Comparison of ENCODE assay signal across 14 cellular contexts in the genomic region with DNA sequence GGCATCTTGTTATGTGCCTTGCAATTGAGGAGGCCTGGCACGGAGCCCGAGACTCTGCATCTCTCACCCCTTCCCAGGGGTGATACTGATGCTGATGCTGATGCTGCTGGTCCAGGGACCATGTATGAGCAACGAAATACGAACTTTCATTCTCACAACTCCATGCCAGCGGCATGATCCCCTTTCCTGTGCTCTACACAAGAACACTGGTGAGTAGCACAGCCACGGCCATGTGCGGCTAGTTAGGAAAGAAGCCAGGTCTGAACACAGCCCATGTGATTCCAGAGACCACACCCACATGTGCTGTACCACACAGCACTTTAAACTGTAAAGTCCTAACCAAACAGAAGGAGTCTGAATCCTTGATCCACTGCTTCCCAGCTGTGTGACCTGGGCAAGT. TPM values are rescaled to one million over a fixed set of nuclear protein-coding genes. Genes with fewer than 3 reads are reported as not detected.
DNase-seq lines count a peak whose midpoint lies in the region; ATAC-seq and TF ChIP-seq lines count a peak whose summit lies in the region.
"Had no signal": no experiment of that assay in that cellular context is flagged by ENCODE, and none has a peak within 500 bp of the region (broad histone marks: within the 10 kb centered on the region; RNA-seq: fewer than 3 reads in every experiment).

No MANE protein-coding gene starts in this region.

- H3K36me3 ChIP-seq in left ventricle myocardium inferior (no peaks in the 10 kb centered on the region), heart right ventricle (no peaks in the 10 kb centered on the region)
- H3K36me3 ChIP-seq: ovary, upper lobe of left lung had no signal

- no peak for TF ChIP-seq CTCF in left ventricle myocardium inferior (IDR thresholded peaks at IDR 0.05; ENCODE audit: borderline replicate concordance)
- TF ChIP-seq CTCF in heart right ventricle (IDR thresholded peaks at IDR 0.05): no peak

- H3K9me3 ChIP-seq in left ventricle myocardium inferior (replicated peaks) (no peaks in the 10 kb centered on the region), heart right ventricle (no peaks in the 10 kb centered on the region)
- H3K9me3 ChIP-seq: ovary, Peyer's patch, upper lobe of left lung had no signal

- H3K4me1 ChIP-seq in left ventricle myocardium inferior (no peaks in the 10 kb centered on the region), heart right ventricle (peaks cover 0 to 6% (median 0%) of the 10 kb centered on the region in 9 donors)

- H3K27me3 ChIP-seq in left ventricle myocardium inferior (ENCODE audit: low read depth) (peaks cover 59% of the 10 kb centered on the region), heart right ventricle (peaks cover 0 to 26% (median 4%) of the 10 kb centered on the region in 7 donors)
- H3K27me3 ChIP-seq: ovary, Peyer's patch, upper lobe of left lung had no signal

- ATAC-seq in Right ventricle myocardium superior (ENCODE audit: poor library complexity) (peak; percentile 57), SK-N-SH treated with all-trans-retinoic acid at 6 μM for 48 hours (peak; percentile 42; the same call in 2 of the 3 replicates), heart right ventricle (peak in 7 of 8 donors; percentile 9 to 61 (median 45)), HG03342 (IDR thresholded peaks at IDR 0.05; ENCODE audit: unreplicated experiment) (no peak), GM21447 (IDR thresholded peaks at IDR 0.05; ENCODE audit: unreplicated experiment) (no peak)
- ATAC-seq: T-helper 17 cell had no signal

- WGBS in heart right ventricle, 2 donors: 55 to 72% methylated on average over 7 of the region's 7 CpGs

- H3K4me3 ChIP-seq in left ventricle myocardium inferior (no peak overlapping the region), heart right ventricle (no peak overlapping the region)
- H3K4me3 ChIP-seq: ovary, upper lobe of left lung had no signal

- DNase-seq in Right ventricle myocardium superior: no peak
- no peak for DNase-seq in left ventricle myocardium inferior
- peak in 1 of 2 donors; percentile 29 for DNase-seq in heart right ventricle
- DNase-seq in AML-193 (lab: John Stamatoyannopoulos, UW): no peak
- no peak for DNase-seq in stimulated activated naive CD4-positive, alpha-beta T cell treated with Interleukin-2 at 50 U/mL for 16 hours (lab: John Stamatoyannopoulos, UW)
- DNase-seq: activated CD4-positive, alpha-beta T cell treated with anti-CD3 and anti-CD28 coated beads, Interleukin-2, amount 10 ng/mL, durations not matched to agents 24 days and 14 days; NCI-H446; ovary; Peyer's patch; T-helper 17 cell; upper lobe of left lung had no signal

- no peak overlapping the region for H3K27ac ChIP-seq in left ventricle myocardium inferior (replicated peaks)
- peak overlapping the region in 1 of 10 donors; percentile 39 for H3K27ac ChIP-seq in heart right ventricle
- H3K27ac ChIP-seq: ovary, Peyer's patch, upper lobe of left lung had no signal

- intact Hi-C loops in Right ventricle myocardium superior (cut with DNase I): no loop called here
- intact Hi-C loops in left ventricle myocardium inferior (cut with micrococcal nuclease): no loop called here
- intact Hi-C loops in heart right ventricle (cut with DNase I): loop anchor here in 1 of 10 donors (10.0 kb wide), 1 partner anchor 49 kb away; no protein-coding TSS in a partner anchor

TF ChIP-seq in SK-N-SH treated with all-trans-retinoic acid at 6 μM for 48 hours, 23 proteins besides CTCF, POLR2A, EP300 and RAD21:
- no peak for TF ChIP-seq ZNF565 (CRISPR knock-in tag; conservative IDR thresholded peaks at IDR 0.05; ENCODE audit: low read depth)
- no peak for TF ChIP-seq ESRRG (CRISPR knock-in tag; IDR thresholded peaks at IDR 0.05)
- no peak for TF ChIP-seq ISL1 (CRISPR knock-in tag; IDR thresholded peaks at IDR 0.05)
- no peak for TF ChIP-seq GLIS3 (CRISPR knock-in tag; IDR thresholded peaks at IDR 0.05)
- TF ChIP-seq, protein P1, sequence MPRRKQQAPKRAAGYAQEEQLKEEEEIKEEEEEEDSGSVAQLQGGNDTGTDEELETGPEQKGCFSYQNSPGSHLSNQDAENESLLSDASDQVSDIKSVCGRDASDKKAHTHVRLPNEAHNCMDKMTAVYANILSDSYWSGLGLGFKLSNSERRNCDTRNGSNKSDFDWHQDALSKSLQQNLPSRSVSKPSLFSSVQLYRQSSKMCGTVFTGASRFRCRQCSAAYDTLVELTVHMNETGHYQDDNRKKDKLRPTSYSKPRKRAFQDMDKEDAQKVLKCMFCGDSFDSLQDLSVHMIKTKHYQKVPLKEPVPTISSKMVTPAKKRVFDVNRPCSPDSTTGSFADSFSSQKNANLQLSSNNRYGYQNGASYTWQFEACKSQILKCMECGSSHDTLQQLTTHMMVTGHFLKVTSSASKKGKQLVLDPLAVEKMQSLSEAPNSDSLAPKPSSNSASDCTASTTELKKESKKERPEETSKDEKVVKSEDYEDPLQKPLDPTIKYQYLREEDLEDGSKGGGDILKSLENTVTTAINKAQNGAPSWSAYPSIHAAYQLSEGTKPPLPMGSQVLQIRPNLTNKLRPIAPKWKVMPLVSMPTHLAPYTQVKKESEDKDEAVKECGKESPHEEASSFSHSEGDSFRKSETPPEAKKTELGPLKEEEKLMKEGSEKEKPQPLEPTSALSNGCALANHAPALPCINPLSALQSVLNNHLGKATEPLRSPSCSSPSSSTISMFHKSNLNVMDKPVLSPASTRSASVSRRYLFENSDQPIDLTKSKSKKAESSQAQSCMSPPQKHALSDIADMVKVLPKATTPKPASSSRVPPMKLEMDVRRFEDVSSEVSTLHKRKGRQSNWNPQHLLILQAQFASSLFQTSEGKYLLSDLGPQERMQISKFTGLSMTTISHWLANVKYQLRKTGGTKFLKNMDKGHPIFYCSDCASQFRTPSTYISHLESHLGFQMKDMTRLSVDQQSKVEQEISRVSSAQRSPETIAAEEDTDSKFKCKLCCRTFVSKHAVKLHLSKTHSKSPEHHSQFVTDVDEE (CRISPR knock-in tag; IDR thresholded peaks at IDR 0.05): no peak
- no peak for TF ChIP-seq BACH2 (CRISPR knock-in tag; IDR thresholded peaks at IDR 0.05; ENCODE audit: borderline replicate concordance)
- TF ChIP-seq TOX (CRISPR knock-in tag; IDR thresholded peaks at IDR 0.05; ENCODE audit: borderline replicate concordance): no peak
- no peak for TF ChIP-seq ZC3H10 (CRISPR knock-in tag; IDR thresholded peaks at IDR 0.05)
- TF ChIP-seq, protein P2, sequence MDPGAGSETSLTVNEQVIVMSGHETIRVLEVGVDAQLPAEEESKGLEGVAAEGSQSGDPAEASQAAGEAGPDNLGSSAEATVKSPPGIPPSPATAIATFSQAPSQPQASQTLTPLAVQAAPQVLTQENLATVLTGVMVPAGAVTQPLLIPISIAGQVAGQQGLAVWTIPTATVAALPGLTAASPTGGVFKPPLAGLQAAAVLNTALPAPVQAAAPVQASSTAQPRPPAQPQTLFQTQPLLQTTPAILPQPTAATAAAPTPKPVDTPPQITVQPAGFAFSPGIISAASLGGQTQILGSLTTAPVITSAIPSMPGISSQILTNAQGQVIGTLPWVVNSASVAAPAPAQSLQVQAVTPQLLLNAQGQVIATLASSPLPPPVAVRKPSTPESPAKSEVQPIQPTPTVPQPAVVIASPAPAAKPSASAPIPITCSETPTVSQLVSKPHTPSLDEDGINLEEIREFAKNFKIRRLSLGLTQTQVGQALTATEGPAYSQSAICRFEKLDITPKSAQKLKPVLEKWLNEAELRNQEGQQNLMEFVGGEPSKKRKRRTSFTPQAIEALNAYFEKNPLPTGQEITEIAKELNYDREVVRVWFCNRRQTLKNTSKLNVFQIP (CRISPR knock-in tag; IDR thresholded peaks at IDR 0.05; ENCODE audit: borderline replicate concordance, low read depth): no peak
- TF ChIP-seq PPARA (CRISPR knock-in tag; IDR thresholded peaks at IDR 0.05; ENCODE audit: borderline replicate concordance): no peak
- TF ChIP-seq, protein P3, sequence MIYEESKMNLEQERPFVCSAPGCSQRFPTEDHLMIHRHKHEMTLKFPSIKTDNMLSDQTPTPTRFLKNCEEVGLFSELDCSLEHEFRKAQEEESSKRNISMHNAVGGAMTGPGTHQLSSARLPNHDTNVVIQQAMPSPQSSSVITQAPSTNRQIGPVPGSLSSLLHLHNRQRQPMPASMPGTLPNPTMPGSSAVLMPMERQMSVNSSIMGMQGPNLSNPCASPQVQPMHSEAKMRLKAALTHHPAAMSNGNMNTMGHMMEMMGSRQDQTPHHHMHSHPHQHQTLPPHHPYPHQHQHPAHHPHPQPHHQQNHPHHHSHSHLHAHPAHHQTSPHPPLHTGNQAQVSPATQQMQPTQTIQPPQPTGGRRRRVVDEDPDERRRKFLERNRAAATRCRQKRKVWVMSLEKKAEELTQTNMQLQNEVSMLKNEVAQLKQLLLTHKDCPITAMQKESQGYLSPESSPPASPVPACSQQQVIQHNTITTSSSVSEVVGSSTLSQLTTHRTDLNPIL (CRISPR knock-in tag; IDR thresholded peaks at IDR 0.05; ENCODE audit: low read depth): no peak

RNA-seq across cellular contexts. Expression of a gene that starts 32.9 kb away (rescaled TPM):
- 443 TPM for total RNA-seq in Right ventricle myocardium superior
- 287 TPM for total RNA-seq in left ventricle myocardium inferior
- total RNA-seq in heart right ventricle: 100 to 1,000 TPM; 171 to 377 (median 251) TPM
- polyA plus RNA-seq in heart right ventricle: 100 to 1,000 TPM in 1 of 2 donors, 10 to 100 TPM in 1; 46.7 to 119 TPM

Comparison
In these comparisons a context has a peak if more than half of its experiments do, and no peak if none do; other contexts are left out.
1. ATAC-seq: peak in Right ventricle myocardium superior (single experiment), SK-N-SH treated with all-trans-retinoic acid at 6 μM for 48 hours (single experiment) and heart right ventricle (7 of 8); none in HG03342 (single experiment) and GM21447 (single experiment).